13 cellular contexts compared by ENCODE assay signal in genomic region chr5:40276426-40277102, GRCh38.
A peak's percentile ranks its signal among the peaks of the same experiment; 100 is the strongest.
DNase-seq lines count a peak whose midpoint lies in the region; ATAC-seq lines count a peak whose summit lies in the region.
"Had no signal": no experiment of that assay in that cellular context is flagged by ENCODE, and none has a peak within 500 bp of the region (broad histone marks: within the 10 kb centered on the region; RNA-seq: fewer than 3 reads in every experiment).

No MANE protein-coding gene starts in this region.

- peaks cover 48% of the 10 kb centered on the region for H3K4me1 Mint-ChIP-seq in activated naive CD4-positive, alpha-beta T cell treated with anti-CD3 and anti-CD28 coated beads, Interleukin-2, amount 50 U/mL, for 24 hours
- peaks cover 50% of the 10 kb centered on the region for H3K4me1 Mint-ChIP-seq in T-helper 1 cell treated with Interleukin-12 subunit alpha and Interleukin-12 subunit beta and Interleukin-4 antibody, amounts not matched to agents 30 μg/mL and 1 μg/mL, for 36 hours (ENCODE audit: low read depth)

- ATAC-seq in HG02759 (IDR thresholded peaks at IDR 0.05; ENCODE audit: unreplicated experiment) (peak; percentile 12), HG02588 (IDR thresholded peaks at IDR 0.05; ENCODE audit: unreplicated experiment) (no peak)
- peak; percentile 19 for ATAC-seq in stimulated activated naive CD8-positive, alpha-beta T cell treated with anti-CD3 and anti-CD28 coated beads, Interleukin-15, Interleukin-2, amounts not matched to agents 100 U/mL and 50 U/mL, for 24 hours
- ATAC-seq: K562, psoas muscle had no signal

- H3K27me3 Mint-ChIP-seq in activated naive CD4-positive, alpha-beta T cell treated with anti-CD3 and anti-CD28 coated beads, Interleukin-2, amount 50 U/mL, for 24 hours, result no peaks in the 10 kb centered on the region
- H3K27me3 Mint-ChIP-seq in T-helper 1 cell treated with Interleukin-12 subunit alpha and Interleukin-12 subunit beta and Interleukin-4 antibody, amounts not matched to agents 30 μg/mL and 1 μg/mL, for 36 hours (ENCODE audit: low read depth), result no peaks in the 10 kb centered on the region

- H3K4me3 Mint-ChIP-seq in activated naive CD4-positive, alpha-beta T cell treated with anti-CD3 and anti-CD28 coated beads, Interleukin-2, amount 50 U/mL, for 24 hours, result peak overlapping the region; percentile 57
- peak overlapping the region; percentile 27 for H3K4me3 Mint-ChIP-seq in T-helper 1 cell treated with Interleukin-12 subunit alpha and Interleukin-12 subunit beta and Interleukin-4 antibody, amounts not matched to agents 30 μg/mL and 1 μg/mL, for 36 hours

- H3K27ac Mint-ChIP-seq in activated naive CD4-positive, alpha-beta T cell treated with anti-CD3 and anti-CD28 coated beads, Interleukin-2, amount 50 U/mL, for 24 hours, result peak overlapping the region; percentile 96
- H3K27ac Mint-ChIP-seq in T-helper 1 cell treated with Interleukin-12 subunit alpha and Interleukin-12 subunit beta and Interleukin-4 antibody, amounts not matched to agents 30 μg/mL and 1 μg/mL, for 36 hours, result peak overlapping the region; percentile 91

- DNase-seq in activated naive CD4-positive, alpha-beta T cell (lab: John Stamatoyannopoulos, UW), result no peak
- DNase-seq in stimulated activated naive CD8-positive, alpha-beta T cell treated with anti-CD3 and anti-CD28 coated beads, Interleukin-15, Interleukin-2, amounts not matched to agents 100 U/mL and 50 U/mL, for 24 hours, result no peak
- DNase-seq in NCI-H2081 (lab: John Stamatoyannopoulos, UW), result no peak
- no peak for DNase-seq in T-helper 9 cell
- DNase-seq: dorsolateral prefrontal cortex, foreskin fibroblast, NCI-H2081 treated with DMSO at 0.1 percent for 48 hours, psoas muscle had no signal

- no peaks in the 10 kb centered on the region for H3K9me3 Mint-ChIP-seq in activated naive CD4-positive, alpha-beta T cell treated with anti-CD3 and anti-CD28 coated beads, Interleukin-2, amount 50 U/mL, for 24 hours
- H3K9me3 Mint-ChIP-seq in T-helper 1 cell treated with Interleukin-12 subunit alpha and Interleukin-12 subunit beta and Interleukin-4 antibody, amounts not matched to agents 30 μg/mL and 1 μg/mL, for 36 hours, result no peaks in the 10 kb centered on the region

- H3K36me3 Mint-ChIP-seq in activated naive CD4-positive, alpha-beta T cell treated with anti-CD3 and anti-CD28 coated beads, Interleukin-2, amount 50 U/mL, for 24 hours, result no peaks in the 10 kb centered on the region
- H3K36me3 Mint-ChIP-seq in T-helper 1 cell treated with Interleukin-12 subunit alpha and Interleukin-12 subunit beta and Interleukin-4 antibody, amounts not matched to agents 30 μg/mL and 1 μg/mL, for 36 hours (ENCODE audit: low read depth), result peaks cover 8% of the 10 kb centered on the region
